ENCODE assay signal across 27 cellular contexts in the genomic region with DNA sequence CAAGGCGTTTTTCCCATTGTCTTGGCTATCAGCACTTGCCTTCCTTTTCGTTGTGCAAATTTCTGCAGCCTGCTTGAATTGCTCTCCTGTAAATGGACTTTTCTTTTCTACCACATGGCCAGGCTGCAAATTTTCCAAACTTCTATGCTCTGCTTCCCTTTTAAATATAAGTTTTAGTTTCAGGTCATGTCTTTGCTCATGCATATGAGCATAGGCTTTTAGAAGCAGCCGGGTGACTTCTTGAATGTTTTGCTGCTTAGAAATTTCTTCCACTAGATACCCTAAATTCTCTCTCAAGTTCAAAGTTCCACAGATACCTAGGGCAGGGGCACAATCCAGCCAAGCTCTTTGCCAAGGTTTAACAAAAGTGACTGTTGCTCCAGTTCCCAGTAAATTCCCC.
"Had no signal": no experiment of that assay in that cellular context is flagged by ENCODE, and none has a peak within 500 bp of the region (broad histone marks: within the 10 kb centered on the region; RNA-seq: fewer than 3 reads in every experiment).

No MANE protein-coding gene starts in this region.

- H3K4me2 ChIP-seq: hepatocyte had no signal

- H3K79me2 ChIP-seq: hepatocyte had no signal

- H3K4me3 ChIP-seq: coronary artery, dorsolateral prefrontal cortex, esophagus muscularis mucosa, esophagus squamous epithelium, gastrocnemius medialis, gastroesophageal sphincter, heart left ventricle, heart right ventricle, hepatocyte had no signal

- DNase-seq: cortex of kidney; dermis blood vessel endothelial cell; dorsolateral prefrontal cortex; effector CD4-positive, alpha-beta T cell; effector CD8-positive, alpha-beta T cell; effector memory CD4-positive, alpha-beta T cell; effector memory CD8-positive, alpha-beta T cell; endodermal cell; erythroblast; esophagus squamous epithelium; foreskin fibroblast; foreskin keratinocyte; foreskin melanocyte; gastrocnemius medialis; glutamatergic neuron; head of caudate nucleus; heart right ventricle had no signal

- H3K27me3 ChIP-seq: dorsolateral prefrontal cortex, esophagus muscularis mucosa, esophagus squamous epithelium, foreskin keratinocyte, gastrocnemius medialis, gastroesophageal sphincter, heart left ventricle, heart right ventricle, hepatocyte had no signal

- H3K4me1 ChIP-seq: gastrocnemius medialis had no signal

- H3K9me3 ChIP-seq: gastrocnemius medialis had no signal

- H2AFZ ChIP-seq: hepatocyte had no signal

- ATAC-seq: effector memory CD8-positive, alpha-beta T cell; esophagus mucosa; foreskin keratinocyte; gastrocnemius medialis; gastroesophageal sphincter; heart left ventricle; heart right ventricle had no signal

- H3K27ac ChIP-seq: coronary artery, dorsolateral prefrontal cortex, epithelial cell of prostate, esophagus muscularis mucosa, esophagus squamous epithelium, foreskin keratinocyte, gastrocnemius medialis, gastroesophageal sphincter, heart left ventricle, heart right ventricle, hepatocyte had no signal

- FAIRE-seq: colon, endometrium, frontal cortex had no signal

- H3K36me3 ChIP-seq: gastrocnemius medialis had no signal
